15 cellular contexts compared by ENCODE assay signal in genomic region chr5:95856501-95856981, GRCh38. TPM values are rescaled to one million over a fixed set of nuclear protein-coding genes. Genes with fewer than 3 reads are reported as not detected.
A peak's percentile ranks its signal among the peaks of the same experiment; 100 is the strongest.
DNase-seq lines count a peak whose midpoint lies in the region; ATAC-seq and TF ChIP-seq lines count a peak whose summit lies in the region.
"Had no signal": no experiment of that assay in that cellular context is flagged by ENCODE, and none has a peak within 500 bp of the region (broad histone marks: within the 10 kb centered on the region; RNA-seq: fewer than 3 reads in every experiment).

No MANE protein-coding gene starts in this region.

- no peaks in the 10 kb centered on the region for H3K27me3 ChIP-seq in sigmoid colon

- H3K36me3 Mint-ChIP-seq in activated T-helper 1 cell treated with anti-CD3 and anti-CD28 coated beads, Interleukin-12 subunit alpha, Interleukin-12 subunit beta, Interleukin-2, Interleukin-4 antibody, amounts not matched to agents 30 ng/mL and 10 ng/mL and 1 ng/mL, durations not matched to agents 14 hours and 24 hours and 36 hours (ENCODE audit: low read depth): no peaks in the 10 kb centered on the region

- H3K4me1 ChIP-seq in sigmoid colon: peaks cover 0 to 25% (median 21%) of the 10 kb centered on the region in 4 donors

- H3K27me3 Mint-ChIP-seq in activated T-helper 1 cell treated with anti-CD3 and anti-CD28 coated beads, Interleukin-12 subunit alpha, Interleukin-12 subunit beta, Interleukin-2, Interleukin-4 antibody, amounts not matched to agents 30 ng/mL and 10 ng/mL and 1 ng/mL, durations not matched to agents 14 hours and 24 hours and 36 hours (ENCODE audit: insufficient read depth): no peaks in the 10 kb centered on the region
- H3K27me3 Mint-ChIP-seq: activated CD4-positive, alpha-beta T cell treated with anti-CD3 and anti-CD28 coated beads, Interleukin-2, amount 10 ng/mL, durations not matched to agents 24 days and 14 days had no signal

- H3K4me3 ChIP-seq in sigmoid colon: no peak overlapping the region
- H3K4me3 ChIP-seq: GM23338 had no signal

- WGBS in sigmoid colon, 2 donors: 93% methylated on average over 7 of the region's 7 CpGs

- H3K27ac Mint-ChIP-seq in activated T-helper 1 cell treated with anti-CD3 and anti-CD28 coated beads, Interleukin-12 subunit alpha, Interleukin-12 subunit beta, Interleukin-2, Interleukin-4 antibody, amounts not matched to agents 30 ng/mL and 10 ng/mL and 1 ng/mL, durations not matched to agents 14 hours and 24 hours and 36 hours: no peak overlapping the region
- H3K27ac Mint-ChIP-seq: activated CD4-positive, alpha-beta T cell treated with anti-CD3 and anti-CD28 coated beads, Interleukin-2, amount 10 ng/mL, durations not matched to agents 24 days and 14 days; GM23338 had no signal

- DNase-seq in left lobe of liver (ENCODE audit: low spot score) (no peak), sigmoid colon (no peak), NCI-H2107 treated with DMSO at 0.1 percent for 48 hours (lab: John Stamatoyannopoulos, UW; ENCODE audit: unreplicated experiment) (no peak), GM03348 (ENCODE audit: low spot score) (no peak)
- DNase-seq in activated T-helper 1 cell treated with anti-CD3 and anti-CD28 coated beads, Interleukin-12 subunit alpha, Interleukin-12 subunit beta, Interleukin-2, Interleukin-4 antibody, amounts not matched to agents 30 ng/mL and 10 ng/mL and 1 ng/mL, durations not matched to agents 14 hours and 24 hours and 36 hours (ENCODE audit: low spot score): no peak
- DNase-seq: activated CD4-positive, alpha-beta T cell treated with anti-CD3 and anti-CD28 coated beads, Interleukin-2, amount 10 ng/mL, durations not matched to agents 24 days and 14 days; NCI-H1092 treated with DMSO at 0.1 percent for 48 hours; NCI-H2171; SIG-M5; stimulated activated CD8-positive, alpha-beta memory T cell treated with anti-CD3 and anti-CD28 coated beads, Interleukin-4, amount 100 ng/mL, for 48 hours; T1000 had no signal

- no peaks in the 10 kb centered on the region for H3K36me3 ChIP-seq in sigmoid colon

- no peaks in the 10 kb centered on the region for H3K9me3 Mint-ChIP-seq in activated T-helper 1 cell treated with anti-CD3 and anti-CD28 coated beads, Interleukin-12 subunit alpha, Interleukin-12 subunit beta, Interleukin-2, Interleukin-4 antibody, amounts not matched to agents 30 ng/mL and 10 ng/mL and 1 ng/mL, durations not matched to agents 14 hours and 24 hours and 36 hours
- H3K9me3 Mint-ChIP-seq: activated CD4-positive, alpha-beta T cell treated with anti-CD3 and anti-CD28 coated beads, Interleukin-2, amount 10 ng/mL, durations not matched to agents 24 days and 14 days; GM23338 had no signal

- no peak overlapping the region for H3K4me3 Mint-ChIP-seq in activated T-helper 1 cell treated with anti-CD3 and anti-CD28 coated beads, Interleukin-12 subunit alpha, Interleukin-12 subunit beta, Interleukin-2, Interleukin-4 antibody, amounts not matched to agents 30 ng/mL and 10 ng/mL and 1 ng/mL, durations not matched to agents 14 hours and 24 hours and 36 hours
- H3K4me3 Mint-ChIP-seq: activated CD4-positive, alpha-beta T cell treated with anti-CD3 and anti-CD28 coated beads, Interleukin-2, amount 10 ng/mL, durations not matched to agents 24 days and 14 days; GM23338 had no signal

- ATAC-seq in left lobe of liver (peak; percentile 0), HG03354 (IDR thresholded peaks at IDR 0.05; ENCODE audit: poor library complexity, severe bottlenecking, unreplicated experiment) (no peak)
- ATAC-seq: GM23338 had no signal

- H3K27ac ChIP-seq in C4-2B: peak overlapping the region; percentile 74
- peak overlapping the region; percentile 90 for H3K27ac ChIP-seq in cingulate gyrus (ENCODE audit: low read depth, low read length)
- peak overlapping the region; percentile 56 to 83 (median 80) for H3K27ac ChIP-seq in sigmoid colon

- intact Hi-C loops in sigmoid colon (cut with DNase I): loop anchor here (5.0 kb wide), 1 partner anchor 746 kb away; no protein-coding TSS in a partner anchor
- intact Hi-C loops in activated T-helper 1 cell treated with anti-CD3 and anti-CD28 coated beads, Interleukin-12 subunit alpha, Interleukin-12 subunit beta, Interleukin-2, Interleukin-4 antibody, amounts not matched to agents 30 ng/mL and 10 ng/mL and 1 ng/mL, durations not matched to agents 14 hours and 24 hours and 36 hours (cut with micrococcal nuclease): loop anchor here (5.0 kb wide), 3 partner anchors 256 to 586 kb away; no protein-coding TSS in a partner anchor

- peaks cover 36% of the 10 kb centered on the region for H3K4me1 Mint-ChIP-seq in activated T-helper 1 cell treated with anti-CD3 and anti-CD28 coated beads, Interleukin-12 subunit alpha, Interleukin-12 subunit beta, Interleukin-2, Interleukin-4 antibody, amounts not matched to agents 30 ng/mL and 10 ng/mL and 1 ng/mL, durations not matched to agents 14 hours and 24 hours and 36 hours (ENCODE audit: low read depth)

- TF ChIP-seq EP300 in sigmoid colon (IDR thresholded peaks at IDR 0.05): no peak

- TF ChIP-seq POLR2A in sigmoid colon (IDR thresholded peaks at IDR 0.05): no peak

- no peaks in the 10 kb centered on the region for H3K9me3 ChIP-seq in sigmoid colon

- TF ChIP-seq CTCF in C4-2B (conservative IDR thresholded peaks at IDR 0.05) (no peak), sigmoid colon (IDR thresholded peaks at IDR 0.05) (no peak)

RNA-seq across cellular contexts. Expression of gene GLRX, which starts 34.0 kb away (rescaled TPM):
- total RNA-seq in left lobe of liver: 41.3 TPM
- total RNA-seq in sigmoid colon: 10 to 100 TPM; 30.2 to 43.2 (median 42.8) TPM
- polyA plus RNA-seq in sigmoid colon: 100 to 1,000 TPM; 220 to 409 (median 261) TPM
- 17.2 and 18.3 TPM in 2 replicates for total RNA-seq in activated T-helper 1 cell treated with anti-CD3 and anti-CD28 coated beads, Interleukin-12 subunit alpha, Interleukin-12 subunit beta, Interleukin-2, Interleukin-4 antibody, amounts not matched to agents 30 ng/mL and 10 ng/mL and 1 ng/mL, durations not matched to agents 14 hours and 24 hours and 36 hours
